32 cellular contexts compared by ENCODE assay signal in the genomic region with DNA sequence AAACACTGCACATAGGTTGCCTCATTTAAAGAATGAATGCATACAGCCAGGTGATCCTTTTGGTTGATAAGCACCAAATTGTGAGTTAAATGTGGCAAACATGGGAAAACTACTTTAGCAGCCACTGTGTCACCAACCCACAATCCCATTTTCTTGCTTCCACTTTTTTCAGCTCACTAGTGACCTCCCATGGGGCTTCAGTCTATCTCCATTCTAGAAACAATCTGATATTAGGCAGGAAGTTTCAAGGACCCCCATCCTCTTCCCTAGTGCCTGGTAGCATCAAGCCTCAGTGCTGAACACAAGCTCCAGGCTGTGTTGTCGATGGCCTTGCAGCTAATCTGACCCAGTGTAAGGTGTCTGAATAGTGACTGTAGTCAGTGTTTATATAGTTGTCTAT.
"Had no signal": no experiment of that assay in that cellular context is flagged by ENCODE, and none has a peak within 500 bp of the region (broad histone marks: within the 10 kb centered on the region; RNA-seq: fewer than 3 reads in every experiment).

No MANE protein-coding gene starts in this region.

- H3K36me3 ChIP-seq: adrenal gland, breast epithelium, MG63, Peyer's patch had no signal

- ATAC-seq: activated CD8-positive, alpha-beta T cell treated with anti-CD3 and anti-CD28 coated beads for 36 hours; activated T-cell treated with anti-CD3 and anti-CD28 coated beads, Interleukin-2, amount 50 U/mL, for 72 hours; activated T-helper 17 cell treated with anti-CD3 and anti-CD28 coated beads, Interleukin-2, amount 50 U/mL, for 72 hours; body of pancreas; PC-3; SK-N-SH treated with all-trans-retinoic acid at 6 μM for 48 hours had no signal

- DNase-seq: activated CD4-positive, alpha-beta T cell treated with anti-CD3 and anti-CD28 coated beads, Interleukin-2, amount 10 ng/mL, durations not matched to agents 24 days and 14 days; activated CD4-positive, alpha-beta T cell treated with anti-CD3 and anti-CD28 coated beads, Interleukin-2, amount 50 U/mL, for 4 hours; activated CD8-positive, alpha-beta T cell treated with anti-CD3 and anti-CD28 coated beads for 36 hours; activated effector memory CD4-positive, alpha-beta T cell treated with anti-CD3 and anti-CD28 coated beads, Interleukin-2, amount 50 U/mL, for 16 hours; activated naive CD4-positive, alpha-beta T cell treated with Interleukin-2 at 50 U/mL for 16 hours; activated T-cell treated with anti-CD3 and anti-CD28 coated beads, Interleukin-2, amount 50 U/mL, for 1 hour; activated T-cell treated with anti-CD3 and anti-CD28 coated beads, Interleukin-2, amount 50 U/mL, for 72 hours; adrenal gland; body of pancreas; Kasumi-1; KG1; MG63; NCI-H1048; NCI-H1105 treated with DMSO at 0.1 percent for 48 hours; NCI-H1436; NCI-H1694; NCI-H1930; NCI-H2081 treated with DMSO at 0.1 percent for 48 hours; NCI-H345; NCI-H524 treated with DMSO at 0.1 percent for 48 hours; NCI-H774; PC-3; Peyer's patch; RPMI8226; SHP77 treated with DMSO at 0.1 percent for 48 hours; T-helper 1 cell; T-helper 2 cell; T-helper 9 cell had no signal

- FAIRE-seq: astrocyte had no signal

- H3K27me3 ChIP-seq: adrenal gland, body of pancreas, breast epithelium, MG63, Peyer's patch had no signal

- H3K27ac ChIP-seq: adrenal gland, body of pancreas, breast epithelium, Peyer's patch had no signal

- H3K9me3 ChIP-seq: adrenal gland, body of pancreas, breast epithelium, MG63, Peyer's patch had no signal

- H3K4me1 ChIP-seq: adrenal gland, breast epithelium, Peyer's patch had no signal

- H3K4me3 ChIP-seq: adrenal gland, body of pancreas, breast epithelium, MG63, Peyer's patch had no signal
